Comparison of ENCODE assay signal across 10 cellular contexts in genomic region chr11:64842851-64843841, GRCh38. TPM values are rescaled to one million over a fixed set of nuclear protein-coding genes. Genes with fewer than 3 reads are reported as not detected.
A peak's percentile ranks its signal among the peaks of the same experiment; 100 is the strongest.
DNase-seq lines count a peak whose midpoint lies in the region; ATAC-seq and TF ChIP-seq lines count a peak whose summit lies in the region.
"Had no signal": no experiment of that assay in that cellular context is flagged by ENCODE, and none has a peak within 500 bp of the region (broad histone marks: within the 10 kb centered on the region; RNA-seq: fewer than 3 reads in every experiment).

No MANE protein-coding gene starts in this region.

- H3K27ac ChIP-seq in RWPE1 (peak overlapping the region; percentile 99), stomach (peak overlapping the region; percentile 83 to 94 (median 89))

- POLR2A ChIA-PET in RWPE1 (lab: Yijun Ruan, JAX; ENCODE audit: low non-redundant PET): interaction anchor here (0.6 to 0.7 kb wide), 2 partner anchors 23 to 171 kb away, joined by 3 to 6 read pairs; partner anchors contain the start of gene ARL2

- peaks cover 18 to 50% (median 48%) of the 10 kb centered on the region in 4 donors for H3K4me1 ChIP-seq in stomach

- peaks cover 6 to 30% (median 23%) of the 10 kb centered on the region in 4 donors for H3K36me3 ChIP-seq in stomach

- no peaks in the 10 kb centered on the region for H3K27me3 ChIP-seq in stomach

- CTCF ChIA-PET in RWPE1 (lab: Yijun Ruan, JAX): interaction anchor here (0.7 to 2.5 kb wide), 9 partner anchors 25 to 267 kb away, joined by 3 to 13 read pairs (median 3); partner anchors contain the start of genes ARL2 and PYGM

- intact Hi-C loops in stomach (cut with DNase I; ENCODE audit: low total_unique reads): no loop called here

- WGBS in stomach, 5 donors: 29 to 68% (median 42%) methylated on average over 21 to 23 of the region's 23 CpGs

- H3K4me3 ChIP-seq in iPS-18c (ENCODE audit: insufficient read depth, low read depth, low read length): peak overlapping the region; percentile 74; the same call in 1 of the 2 replicates
- H3K4me3 ChIP-seq in stomach: peak overlapping the region; percentile 50 to 65 (median 57)

- H3K4me3 Mint-ChIP-seq in T-helper 2 cell treated with Interferon-gamma antibody and Interleukin-4, amounts not matched to agents 5 μg/mL and 100 μg/mL, for 36 hours: peak overlapping the region; percentile 83

- no peaks in the 10 kb centered on the region for H3K36me3 Mint-ChIP-seq in T-helper 2 cell treated with Interferon-gamma antibody and Interleukin-4, amounts not matched to agents 5 μg/mL and 100 μg/mL, for 36 hours (ENCODE audit: low read depth)

- TF ChIP-seq EP300 in stomach (IDR thresholded peaks at IDR 0.05): no peak

- no peaks in the 10 kb centered on the region for H3K9me3 Mint-ChIP-seq in T-helper 2 cell treated with Interferon-gamma antibody and Interleukin-4, amounts not matched to agents 5 μg/mL and 100 μg/mL, for 36 hours

- DNase-seq in T-helper 2 cell treated with Interferon-gamma antibody and Interleukin-4, amounts not matched to agents 5 μg/mL and 100 μg/mL, for 36 hours (ENCODE audit: low spot score): no peak
- no peak for DNase-seq in T-helper 2 cell
- peak; percentile 94 for DNase-seq in RWPE1 (ENCODE audit: low spot score)
- peak; percentile 82 for DNase-seq in stomach
- DNase-seq in OCI-M2 (lab: John Stamatoyannopoulos, UW; ENCODE audit: unreplicated experiment): no peak
- DNase-seq: amniotic stem cell, NCI-H524 had no signal

- peaks cover 15% of the 10 kb centered on the region for H3K4me1 Mint-ChIP-seq in T-helper 2 cell treated with Interferon-gamma antibody and Interleukin-4, amounts not matched to agents 5 μg/mL and 100 μg/mL, for 36 hours (ENCODE audit: low read depth)

- no peaks in the 10 kb centered on the region for H3K27me3 Mint-ChIP-seq in T-helper 2 cell treated with Interferon-gamma antibody and Interleukin-4, amounts not matched to agents 5 μg/mL and 100 μg/mL, for 36 hours (ENCODE audit: low read depth)

- TF ChIP-seq POLR2A in stomach (IDR thresholded peaks at IDR 0.05): no peak

- H3K9me3 ChIP-seq in iPS-18c (ENCODE audit: control insufficient read depth, insufficient read depth, low read length) (no peaks in the 10 kb centered on the region), stomach (no peaks in the 10 kb centered on the region)

- H3K27ac Mint-ChIP-seq in T-helper 2 cell treated with Interferon-gamma antibody and Interleukin-4, amounts not matched to agents 5 μg/mL and 100 μg/mL, for 36 hours: no peak overlapping the region

- no peak for ATAC-seq in GM18867 (IDR thresholded peaks at IDR 0.05; ENCODE audit: unreplicated experiment)
- ATAC-seq in HG03159 (IDR thresholded peaks at IDR 0.05; ENCODE audit: unreplicated experiment): no peak

- TF ChIP-seq CTCF in RWPE1 (conservative IDR thresholded peaks at IDR 0.05; ENCODE audit: low read depth) (no peak), stomach (IDR thresholded peaks at IDR 0.05) (no peak)

RNA-seq across cellular contexts. Expression of gene CDC42BPG, which starts 1.3 kb away (rescaled TPM):
- 10 to 100 TPM; 10.3 to 66.5 (median 53.3) TPM for total RNA-seq in stomach
- polyA plus RNA-seq in stomach: 10 to 100 TPM in 2 of 3 donors, 1 to 10 TPM in 1; 8.9 to 20.0 (median 10.9) TPM

RNA-seq across cellular contexts. Expression of gene MEN1, which starts 32.8 kb away (rescaled TPM):
- 10 to 100 TPM in 4 of 5 donors, 1 to 10 TPM in 1; 9.4 to 62.5 (median 16.9) TPM for total RNA-seq in stomach
- polyA plus RNA-seq in stomach: 10 to 100 TPM; 12.9 to 16.4 (median 13.6) TPM

RNA-seq across cellular contexts. Expression of gene EHD1, which starts 35.3 kb away (rescaled TPM):
- total RNA-seq in stomach: 100 to 1,000 TPM in 2 of 5 donors, 10 to 100 TPM in 3; 23.3 to 160 (median 56.2) TPM
- polyA plus RNA-seq in stomach: 10 to 100 TPM; 17.9 to 24.6 (median 19.4) TPM

RNA-seq across cellular contexts. Expression of gene MAP4K2, which starts 40.1 kb away (rescaled TPM):
- 10 to 100 TPM in 2 of 5 donors, 1 to 10 TPM in 3; 2.3 to 66.9 (median 9.0) TPM for total RNA-seq in stomach
- polyA plus RNA-seq in stomach: 10 to 100 TPM; 13.0 to 20.9 (median 13.8) TPM

Comparison
In these comparisons a context has a peak if more than half of its experiments do, and no peak if none do; other contexts are left out.
1. DNase-seq: peak in RWPE1 (single experiment) and stomach (single experiment); none in T-helper 2 cell treated with Interferon-gamma antibody and Interleukin-4, amounts not matched to agents 5 μg/mL and 100 μg/mL, for 36 hours (single experiment), T-helper 2 cell (0 of 5) and OCI-M2 (single experiment).